In genomic region chr6:127606131-127606562, GRCh38 we compare ENCODE assay signal across 8 cellular contexts. TPM values are rescaled to one million over a fixed set of nuclear protein-coding genes. Genes with fewer than 3 reads are reported as not detected.
DNase-seq lines count a peak whose midpoint lies in the region; ATAC-seq and TF ChIP-seq lines count a peak whose summit lies in the region.

No MANE protein-coding gene starts in this region.

- no peaks in the 10 kb centered on the region for H3K9me3 ChIP-seq in SK-N-SH

- no peaks in the 10 kb centered on the region for H3K36me3 Mint-ChIP-seq in natural killer cell treated with Interleukin-12 subunit alpha and Interleukin-12 subunit beta and Interleukin-15 and Interleukin-18, amount 100 ng/mL, for 72 hours
- no peaks in the 10 kb centered on the region for H3K36me3 Mint-ChIP-seq in activated CD4-positive, alpha-beta memory T cell treated with anti-CD3 and anti-CD28 coated beads, Interleukin-2, amount 10 ng/mL, durations not matched to agents 7 days and 5 days (ENCODE audit: low read depth)

- H3F3A ChIP-seq in SK-N-SH (replicated peaks; ENCODE audit: insufficient read depth): no peaks in the 10 kb centered on the region

- H3K79me2 ChIP-seq in SK-N-SH (ENCODE audit: insufficient read depth): no peaks in the 10 kb centered on the region

- POLR2A ChIA-PET in SK-N-SH (lab: Yijun Ruan, JAX): no interaction called here
- POLR2A ChIA-PET in activated CD4-positive, alpha-beta memory T cell treated with anti-CD3 and anti-CD28 coated beads, Interleukin-2, amount 10 ng/mL, durations not matched to agents 7 days and 5 days (lab: Charles Lee): no interaction called here

- peaks cover 9% of the 10 kb centered on the region for H3K9me3 Mint-ChIP-seq in natural killer cell treated with Interleukin-12 subunit alpha and Interleukin-12 subunit beta and Interleukin-15 and Interleukin-18, amount 100 ng/mL, for 72 hours
- no peaks in the 10 kb centered on the region for H3K9me3 Mint-ChIP-seq in activated CD4-positive, alpha-beta memory T cell treated with anti-CD3 and anti-CD28 coated beads, Interleukin-2, amount 10 ng/mL, durations not matched to agents 7 days and 5 days

- CTCF ChIA-PET in SK-N-SH (lab: Yijun Ruan, JAX): interaction anchor here (0.6 to 0.9 kb wide), 2 partner anchors 10 to 75 kb away, joined by 3 to 4 read pairs; no protein-coding TSS in a partner anchor
- CTCF ChIA-PET in activated CD4-positive, alpha-beta memory T cell treated with anti-CD3 and anti-CD28 coated beads, Interleukin-2, amount 10 ng/mL, durations not matched to agents 7 days and 5 days (lab: Charles Lee): no interaction called here

- H3K27ac Mint-ChIP-seq in natural killer cell treated with Interleukin-12 subunit alpha and Interleukin-12 subunit beta and Interleukin-15 and Interleukin-18, amount 100 ng/mL, for 72 hours: no peak overlapping the region
- no peak overlapping the region for H3K27ac Mint-ChIP-seq in activated CD4-positive, alpha-beta memory T cell treated with anti-CD3 and anti-CD28 coated beads, Interleukin-2, amount 10 ng/mL, durations not matched to agents 7 days and 5 days

- H3K27me3 ChIP-seq in SK-N-SH (ENCODE audit: insufficient read depth): no peaks in the 10 kb centered on the region

- peak; percentile 62 for TF ChIP-seq RAD21 in SK-N-SH (IDR thresholded peaks at IDR 0.05; ENCODE audit: low read length)

- TF ChIP-seq EP300 in SK-N-SH (IDR thresholded peaks at IDR 0.05; ENCODE audit: borderline replicate concordance in 1 of 2, low read depth in 1 of 2, low read length in 1 of 2): no peak

- TF ChIP-seq CTCF in SK-N-SH (IDR thresholded peaks at IDR 0.05): peak; percentile 41

- DNase-seq in DMS 273 treated with DMSO at 0.1 percent for 48 hours (lab: John Stamatoyannopoulos, UW) (peak; percentile 13), LoVo (ENCODE audit: low spot score) (peak; percentile 7), SK-N-SH (peak; percentile 17), iris pigment epithelial cell (ENCODE audit: low read depth) (peak; percentile 34)
- no peak for DNase-seq in natural killer cell treated with Interleukin-12 subunit alpha and Interleukin-12 subunit beta and Interleukin-15 and Interleukin-18, amount 100 ng/mL, for 72 hours (ENCODE audit: low spot score)
- DNase-seq in activated CD4-positive, alpha-beta memory T cell treated with anti-CD3 and anti-CD28 coated beads, Interleukin-2, amount 10 ng/mL, durations not matched to agents 7 days and 5 days: no peak

- 69% methylated on average over 3 of the region's 3 CpGs for WGBS in SK-N-SH (ENCODE audit: low lambda C conversion rate)

- no peaks in the 10 kb centered on the region for H3K4me1 Mint-ChIP-seq in natural killer cell treated with Interleukin-12 subunit alpha and Interleukin-12 subunit beta and Interleukin-15 and Interleukin-18, amount 100 ng/mL, for 72 hours (ENCODE audit: low read depth in 2 of 2)
- H3K4me1 Mint-ChIP-seq in activated CD4-positive, alpha-beta memory T cell treated with anti-CD3 and anti-CD28 coated beads, Interleukin-2, amount 10 ng/mL, durations not matched to agents 7 days and 5 days: no peaks in the 10 kb centered on the region

- H3K4me3 Mint-ChIP-seq in natural killer cell treated with Interleukin-12 subunit alpha and Interleukin-12 subunit beta and Interleukin-15 and Interleukin-18, amount 100 ng/mL, for 72 hours: no peak overlapping the region
- no peak overlapping the region for H3K4me3 Mint-ChIP-seq in activated CD4-positive, alpha-beta memory T cell treated with anti-CD3 and anti-CD28 coated beads, Interleukin-2, amount 10 ng/mL, durations not matched to agents 7 days and 5 days

- no peak overlapping the region for H3K27ac ChIP-seq in SK-N-SH (ENCODE audit: low read depth in 2 of 2, low read length in 1 of 2)

- H3K27me3 Mint-ChIP-seq in natural killer cell treated with Interleukin-12 subunit alpha and Interleukin-12 subunit beta and Interleukin-15 and Interleukin-18, amount 100 ng/mL, for 72 hours: peaks cover 0 to under 1% of the 10 kb centered on the region in 2 donors
- H3K27me3 Mint-ChIP-seq in activated CD4-positive, alpha-beta memory T cell treated with anti-CD3 and anti-CD28 coated beads, Interleukin-2, amount 10 ng/mL, durations not matched to agents 7 days and 5 days: peaks cover 9% of the 10 kb centered on the region

- no peaks in the 10 kb centered on the region for H3K9me2 ChIP-seq in SK-N-SH

- H3K9ac ChIP-seq in SK-N-SH: no peak overlapping the region

- no peak overlapping the region for H2AFZ ChIP-seq in SK-N-SH (ENCODE audit: low read depth)

- ATAC-seq in natural killer cell treated with Interleukin-12 subunit alpha and Interleukin-12 subunit beta and Interleukin-15 and Interleukin-18, amount 100 ng/mL, for 72 hours: no peak
- ATAC-seq in HG02981 (IDR thresholded peaks at IDR 0.05; ENCODE audit: unreplicated experiment): no peak
- no peak for ATAC-seq in GM18873 (IDR thresholded peaks at IDR 0.05; ENCODE audit: low FRiP score, unreplicated experiment)

- no peaks in the 10 kb centered on the region for H3K36me3 ChIP-seq in SK-N-SH (replicated peaks in 1 of 2; ENCODE audit: control insufficient read depth in 1 of 2, insufficient read depth in 2 of 2, low read length in 1 of 2)

- H4K20me1 ChIP-seq in SK-N-SH (ENCODE audit: insufficient read depth): no peaks in the 10 kb centered on the region

- no peaks in the 10 kb centered on the region for H3K4me1 ChIP-seq in SK-N-SH (ENCODE audit: control insufficient read depth in 1 of 2, insufficient read depth in 2 of 2, low read depth in 1 of 2, low read length in 1 of 2)

- no peak overlapping the region for H3K4me2 ChIP-seq in SK-N-SH

- H3K4me3 ChIP-seq in SK-N-SH (ENCODE audit: low read depth in 2 of 2, low read length in 1 of 2): no peak overlapping the region

TF ChIP-seq in SK-N-SH, 30 proteins besides CTCF, POLR2A, EP300 and RAD21 (continues in another document):
- TF ChIP-seq TEAD4 (IDR thresholded peaks at IDR 0.05; ENCODE audit: borderline replicate concordance, insufficient read depth) (no peak), NRF1 (IDR thresholded peaks at IDR 0.05; ENCODE audit: low read depth, low read length) (no peak), USF2 (IDR thresholded peaks at IDR 0.05; ENCODE audit: borderline replicate concordance, low read depth, low read length) (no peak), SIN3A (IDR thresholded peaks at IDR 0.05; ENCODE audit: borderline replicate concordance, low read depth, low read length) (no peak), EZH2phosphoT487 (IDR thresholded peaks at IDR 0.05; ENCODE audit: borderline replicate concordance, low read depth) (no peak), RXRA (IDR thresholded peaks at IDR 0.05; ENCODE audit: borderline replicate concordance, low read depth) (no peak), TCF12 (IDR thresholded peaks at IDR 0.05) (no peak), POLR2AphosphoS5 (IDR thresholded peaks at IDR 0.05; ENCODE audit: low read depth, low read length) (no peak), PBX3 (IDR thresholded peaks at IDR 0.05) (no peak), GABPA (IDR thresholded peaks at IDR 0.05; ENCODE audit: low read depth) (no peak), FOXM1 (IDR thresholded peaks at IDR 0.05; ENCODE audit: low read depth) (no peak), ZBTB33 (IDR thresholded peaks at IDR 0.05; ENCODE audit: borderline replicate concordance, low read depth) (no peak)

RNA-seq across cellular contexts. Expression of gene C6orf58, which starts 29.2 kb away (rescaled TPM):
- polyA plus RNA-seq in SK-N-SH (2012; rRNA removed): 0.07 TPM in 1 of 2 replicates, not detected in the other
- polyA plus RNA-seq in SK-N-SH (2012; cell fraction: cytosol; rRNA removed): 0.05 TPM in 2 replicates
- 0.06 and 0.10 TPM in 2 replicates for polyA plus RNA-seq in SK-N-SH (2012; cell fraction: nucleus; rRNA removed)
- total RNA-seq in natural killer cell treated with Interleukin-12 subunit alpha and Interleukin-12 subunit beta and Interleukin-15 and Interleukin-18, amount 100 ng/mL, for 72 hours: not detected
- not detected for total RNA-seq in activated CD4-positive, alpha-beta memory T cell treated with anti-CD3 and anti-CD28 coated beads, Interleukin-2, amount 10 ng/mL, durations not matched to agents 7 days and 5 days

Comparison
In these comparisons a context has a peak if more than half of its experiments do, and no peak if none do; other contexts are left out.
1. DNase-seq: peak in DMS 273 treated with DMSO at 0.1 percent for 48 hours (single experiment), LoVo (single experiment), SK-N-SH (single experiment) and iris pigment epithelial cell (single experiment); none in natural killer cell treated with Interleukin-12 subunit alpha and Interleukin-12 subunit beta and Interleukin-15 and Interleukin-18, amount 100 ng/mL, for 72 hours (single experiment) and activated CD4-positive, alpha-beta memory T cell treated with anti-CD3 and anti-CD28 coated beads, Interleukin-2, amount 10 ng/mL, durations not matched to agents 7 days and 5 days (single experiment).